1 cellular context compared by ENCODE assay signal in genomic region chr14:67486890-67487289, GRCh38.
TF ChIP-seq lines count a peak whose summit lies in the region.

No MANE protein-coding gene starts in this region.

TF ChIP-seq in H1, 55 proteins besides CTCF, POLR2A, EP300 and RAD21:
- no peak for TF ChIP-seq KDM1A (IDR thresholded peaks at IDR 0.05; ENCODE audit: borderline replicate concordance, low read length)
